9 cellular contexts compared by ENCODE assay signal in the genomic region with DNA sequence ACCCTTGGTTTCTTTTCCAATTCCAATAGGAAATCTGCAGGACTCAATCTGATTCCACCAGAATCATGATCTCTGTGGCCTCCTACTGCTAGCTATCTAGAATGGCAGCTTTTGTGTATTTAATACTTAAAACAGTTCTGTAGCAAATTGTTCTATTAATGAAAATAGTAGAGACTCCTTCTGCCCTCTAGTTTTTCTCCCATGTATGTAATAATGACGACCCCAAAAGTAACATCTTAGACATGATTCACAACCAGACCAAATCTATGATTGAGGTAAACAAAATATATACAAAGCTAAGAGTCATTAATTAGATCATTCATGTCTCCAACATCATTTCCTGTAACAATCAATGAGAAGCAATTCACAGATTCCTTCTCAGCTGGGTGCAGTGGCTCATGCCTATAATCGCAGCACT.
DNase-seq lines count a peak whose midpoint lies in the region; ATAC-seq lines count a peak whose summit lies in the region.
"Had no signal": no experiment of that assay in that cellular context is flagged by ENCODE, and none has a peak within 500 bp of the region (broad histone marks: within the 10 kb centered on the region; RNA-seq: fewer than 3 reads in every experiment).

No MANE protein-coding gene starts in this region.

- POLR2A ChIA-PET in CD8-positive, alpha-beta memory T cell (lab: Charles Lee): interaction anchor here (0.5 to 1.3 kb wide), 2 partner anchors 14 to 40 kb away, joined by 3 to 5 read pairs; no protein-coding TSS in a partner anchor

- H3K4me3 Mint-ChIP-seq in CD8-positive, alpha-beta memory T cell: peak overlapping the region in 5 of 7 donors; percentile 0 to 40 (median 3)
- peak overlapping the region; percentile 64 for H3K4me3 Mint-ChIP-seq in central memory CD8-positive, alpha-beta T cell
- H3K4me3 Mint-ChIP-seq in natural killer cell treated with Interleukin-12 subunit alpha and Interleukin-12 subunit beta and Interleukin-15 and Interleukin-18, amount 100 ng/mL, for 72 hours: no peak overlapping the region

- H3K36me3 Mint-ChIP-seq in CD8-positive, alpha-beta memory T cell: peaks cover 3 to 62% (median 5%) of the 10 kb centered on the region in 3 donors
- H3K36me3 Mint-ChIP-seq in central memory CD8-positive, alpha-beta T cell (ENCODE audit: insufficient read depth): peaks cover 82% of the 10 kb centered on the region
- H3K36me3 Mint-ChIP-seq in natural killer cell treated with Interleukin-12 subunit alpha and Interleukin-12 subunit beta and Interleukin-15 and Interleukin-18, amount 100 ng/mL, for 72 hours: no peaks in the 10 kb centered on the region

- H3K27me3 ChIP-seq in CD8-positive, alpha-beta memory T cell (ENCODE audit: insufficient read depth, low read length, poor library complexity, severe bottlenecking): no peaks in the 10 kb centered on the region
- H3K27me3 ChIP-seq in Karpas-422 (ENCODE audit: low read length): no peaks in the 10 kb centered on the region

- peak overlapping the region; percentile 49 for H3K4me2 ChIP-seq in Karpas-422 (ENCODE audit: low read depth, low read length, poor library complexity, severe bottlenecking)

- no peak overlapping the region for H3K27ac ChIP-seq in CD8-positive, alpha-beta memory T cell (ENCODE audit: low read depth, low read length)
- peak overlapping the region; percentile 62 for H3K27ac ChIP-seq in Karpas-422 (ENCODE audit: low read length)
- H3K27ac ChIP-seq: epithelial cell of prostate had no signal

- no peak for DNase-seq in CD8-positive, alpha-beta memory T cell
- DNase-seq in Karpas-422: no peak
- no peak for DNase-seq in central memory CD8-positive, alpha-beta T cell (ENCODE audit: low spot score in 2 of 2)
- DNase-seq in natural killer cell treated with Interleukin-12 subunit alpha and Interleukin-12 subunit beta and Interleukin-15 and Interleukin-18, amount 100 ng/mL, for 72 hours (ENCODE audit: low spot score): no peak
- DNase-seq in T1000 (lab: John Stamatoyannopoulos, UW): no peak
- DNase-seq in NCI-H345 (lab: John Stamatoyannopoulos, UW): no peak
- no peak for DNase-seq in activated gamma-delta T cell treated with Interleukin-2 at 50 U/mL for 16 hours
- DNase-seq in activated CD4-positive, alpha-beta T cell treated with anti-CD3 and anti-CD28 coated beads for 4 hours: no peak

- peaks cover 0 to 14% of the 10 kb centered on the region in 2 donors for H3K27me3 Mint-ChIP-seq in CD8-positive, alpha-beta memory T cell
- H3K27me3 Mint-ChIP-seq in central memory CD8-positive, alpha-beta T cell: no peaks in the 10 kb centered on the region
- H3K27me3 Mint-ChIP-seq in natural killer cell treated with Interleukin-12 subunit alpha and Interleukin-12 subunit beta and Interleukin-15 and Interleukin-18, amount 100 ng/mL, for 72 hours: no peaks in the 10 kb centered on the region

- H3K9me3 ChIP-seq in CD8-positive, alpha-beta memory T cell (ENCODE audit: low read length): no peaks in the 10 kb centered on the region
- no peaks in the 10 kb centered on the region for H3K9me3 ChIP-seq in Karpas-422 (ENCODE audit: low read length)

- peak; percentile 6 for ATAC-seq in central memory CD8-positive, alpha-beta T cell (replicated peaks; ENCODE audit: extremely low read depth, poor library complexity, severe bottlenecking)
- no peak for ATAC-seq in natural killer cell treated with Interleukin-12 subunit alpha and Interleukin-12 subunit beta and Interleukin-15 and Interleukin-18, amount 100 ng/mL, for 72 hours

- no peaks in the 10 kb centered on the region for H3K9me3 Mint-ChIP-seq in CD8-positive, alpha-beta memory T cell
- H3K9me3 Mint-ChIP-seq in central memory CD8-positive, alpha-beta T cell: no peaks in the 10 kb centered on the region
- H3K9me3 Mint-ChIP-seq in natural killer cell treated with Interleukin-12 subunit alpha and Interleukin-12 subunit beta and Interleukin-15 and Interleukin-18, amount 100 ng/mL, for 72 hours: no peaks in the 10 kb centered on the region

- no peak overlapping the region for H3K4me3 ChIP-seq in CD8-positive, alpha-beta memory T cell (ENCODE audit: low read length)
- H3K4me3 ChIP-seq in Karpas-422 (ENCODE audit: low read length): peak overlapping the region; percentile 20; the same call in 1 of the 2 replicates

- no peak overlapping the region for H2AFZ ChIP-seq in Karpas-422 (ENCODE audit: low read length)

- H3K9ac ChIP-seq in Karpas-422 (ENCODE audit: low read length): peak overlapping the region; percentile 7; the same call in 1 of the 2 replicates

- peaks cover 89% of the 10 kb centered on the region for H3K79me2 ChIP-seq in Karpas-422 (ENCODE audit: low read length)

- CTCF ChIA-PET in CD8-positive, alpha-beta memory T cell (lab: Charles Lee): interaction anchor here (0.7 to 3.2 kb wide), 9 partner anchors 9 to 293 kb away, joined by 3 to 12 read pairs (median 4); a partner anchor contains a TSS

- H3K9me2 ChIP-seq in Karpas-422 (replicated peaks; ENCODE audit: insufficient read depth, low read length): no peaks in the 10 kb centered on the region

- peaks cover 70 to 78% (median 70%) of the 10 kb centered on the region in 3 donors for H3K4me1 Mint-ChIP-seq in CD8-positive, alpha-beta memory T cell
- peaks cover 74% of the 10 kb centered on the region for H3K4me1 Mint-ChIP-seq in central memory CD8-positive, alpha-beta T cell
- peaks cover 36 to 53% of the 10 kb centered on the region in 2 donors for H3K4me1 Mint-ChIP-seq in natural killer cell treated with Interleukin-12 subunit alpha and Interleukin-12 subunit beta and Interleukin-15 and Interleukin-18, amount 100 ng/mL, for 72 hours (ENCODE audit: low read depth in 2 of 2)

- peak overlapping the region in 6 of 8 donors; percentile 14 to 83 (median 45) for H3K27ac Mint-ChIP-seq in CD8-positive, alpha-beta memory T cell
- H3K27ac Mint-ChIP-seq in central memory CD8-positive, alpha-beta T cell (ENCODE audit: low read depth): no peak overlapping the region
- H3K27ac Mint-ChIP-seq in natural killer cell treated with Interleukin-12 subunit alpha and Interleukin-12 subunit beta and Interleukin-15 and Interleukin-18, amount 100 ng/mL, for 72 hours: peak overlapping the region; percentile 55 to 78

- peaks cover 75% of the 10 kb centered on the region for H3K4me1 ChIP-seq in CD8-positive, alpha-beta memory T cell (ENCODE audit: insufficient read depth, low read length)
- H3K4me1 ChIP-seq in Karpas-422 (ENCODE audit: low read length): peaks cover 56% of the 10 kb centered on the region

- H3K36me3 ChIP-seq in CD8-positive, alpha-beta memory T cell (ENCODE audit: insufficient read depth, low read length): no peaks in the 10 kb centered on the region
- peaks cover 28% of the 10 kb centered on the region for H3K36me3 ChIP-seq in Karpas-422 (ENCODE audit: insufficient read depth, low read length)

- H4K20me1 ChIP-seq in Karpas-422 (ENCODE audit: insufficient read depth, low read depth, low read length): no peaks in the 10 kb centered on the region
